In the genomic region with DNA sequence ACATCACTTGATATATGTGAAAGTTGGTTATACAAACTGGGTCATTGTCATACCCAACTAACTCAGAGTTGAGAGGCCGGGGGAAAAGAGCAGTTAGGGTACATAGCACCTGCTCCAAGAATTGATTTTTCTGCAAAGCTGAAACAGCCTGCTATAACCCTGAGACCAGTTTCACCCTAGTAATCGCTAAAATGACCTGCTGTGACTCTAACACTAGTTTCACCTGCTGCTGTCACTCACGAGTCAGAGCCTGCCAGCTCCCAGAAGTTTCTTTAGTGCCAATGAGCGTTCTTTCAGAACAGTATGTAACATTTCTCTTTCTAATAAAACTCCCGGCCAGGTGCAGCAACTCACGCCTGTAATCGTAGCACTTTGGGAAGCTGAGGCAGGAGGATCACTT, we compare ENCODE assay signal across 9 cellular contexts. TPM values are rescaled to one million over a fixed set of nuclear protein-coding genes. Genes with fewer than 3 reads are reported as not detected.
DNase-seq lines count a peak whose midpoint lies in the region; ATAC-seq and TF ChIP-seq lines count a peak whose summit lies in the region.
"Had no signal": no experiment of that assay in that cellular context is flagged by ENCODE, and none has a peak within 500 bp of the region (broad histone marks: within the 10 kb centered on the region; RNA-seq: fewer than 3 reads in every experiment).

No MANE protein-coding gene starts in this region.

- H3K4me1 Mint-ChIP-seq in natural killer cell treated with Interleukin-12 subunit alpha and Interleukin-12 subunit beta and Interleukin-15 and Interleukin-18, amount 100 ng/mL, for 72 hours (ENCODE audit: low read depth in 2 of 2) = peaks cover 37 to 39% of the 10 kb centered on the region in 2 donors
- H3K4me1 Mint-ChIP-seq in natural killer cell = peaks cover 14 to 16% of the 10 kb centered on the region in 2 donors
- peaks cover 57% of the 10 kb centered on the region for H3K4me1 Mint-ChIP-seq in activated CD8-positive, alpha-beta T cell treated with anti-CD3 and anti-CD28 coated beads for 36 hours (ENCODE audit: low read depth)

- peak in 1 of 2 donors; percentile 45 for ATAC-seq in natural killer cell treated with Interleukin-12 subunit alpha and Interleukin-12 subunit beta and Interleukin-15 and Interleukin-18, amount 100 ng/mL, for 72 hours
- no peak for ATAC-seq in natural killer cell
- peak; percentile 63 for ATAC-seq in HG02678 (IDR thresholded peaks at IDR 0.05; ENCODE audit: unreplicated experiment)
- ATAC-seq in activated CD8-positive, alpha-beta T cell treated with anti-CD3 and anti-CD28 coated beads for 36 hours = peak; percentile 45
- ATAC-seq in stimulated activated naive CD8-positive, alpha-beta T cell treated with anti-CD3 and anti-CD28 coated beads, Interleukin-15, Interleukin-2, amounts not matched to agents 100 U/mL and 50 U/mL, for 24 hours = peak; percentile 24
- ATAC-seq in upper lobe of right lung = no peak
- ATAC-seq: foreskin keratinocyte had no signal

- TF ChIP-seq CTCF in natural killer cell (IDR thresholded peaks at IDR 0.05) (no peak), upper lobe of right lung (IDR thresholded peaks at IDR 0.05) (no peak)
- no peak for TF ChIP-seq CTCF in activated CD8-positive, alpha-beta T cell treated with anti-CD3 and anti-CD28 coated beads for 36 hours (IDR thresholded peaks at IDR 0.05)

- H3K36me3 ChIP-seq in upper lobe of right lung = no peaks in the 10 kb centered on the region

- CTCF ChIA-PET in activated CD8-positive, alpha-beta T cell treated with anti-CD3 and anti-CD28 coated beads for 36 hours (lab: Charles Lee) = interaction anchor here (0.6 to 6.9 kb wide), 20 partner anchors 9 to 158 kb away, joined by 3 to 133 read pairs (median 5); no protein-coding TSS in a partner anchor

- peaks cover 3% of the 10 kb centered on the region for H3K9me3 Mint-ChIP-seq in natural killer cell treated with Interleukin-12 subunit alpha and Interleukin-12 subunit beta and Interleukin-15 and Interleukin-18, amount 100 ng/mL, for 72 hours
- H3K9me3 Mint-ChIP-seq in natural killer cell = no peaks in the 10 kb centered on the region
- peaks cover 9% of the 10 kb centered on the region for H3K9me3 Mint-ChIP-seq in activated CD8-positive, alpha-beta T cell treated with anti-CD3 and anti-CD28 coated beads for 36 hours

- DNase-seq in natural killer cell treated with Interleukin-12 subunit alpha and Interleukin-12 subunit beta and Interleukin-15 and Interleukin-18, amount 100 ng/mL, for 72 hours (ENCODE audit: low spot score) = no peak
- DNase-seq in natural killer cell (no peak), Ammon's horn (ENCODE audit: low spot score) (no peak), upper lobe of right lung (no peak), NCI-H2029 (lab: John Stamatoyannopoulos, UW) (no peak)
- DNase-seq in activated CD8-positive, alpha-beta T cell treated with anti-CD3 and anti-CD28 coated beads for 36 hours = peak; percentile 48
- DNase-seq in stimulated activated naive CD8-positive, alpha-beta T cell treated with anti-CD3 and anti-CD28 coated beads, Interleukin-15, Interleukin-2, amounts not matched to agents 100 U/mL and 50 U/mL, for 24 hours = peak; percentile 32
- DNase-seq: foreskin keratinocyte had no signal

- peaks cover 11% of the 10 kb centered on the region for H3K4me1 ChIP-seq in upper lobe of right lung
- H3K4me1 ChIP-seq: foreskin keratinocyte had no signal

- H3K27me3 ChIP-seq in upper lobe of right lung = no peaks in the 10 kb centered on the region
- H3K27me3 ChIP-seq: foreskin keratinocyte had no signal

- H3K4me3 ChIP-seq in upper lobe of right lung = no peak overlapping the region

- intact Hi-C loops in natural killer cell (cut with micrococcal nuclease) (no loop called here), upper lobe of right lung (cut with DNase I) (no loop called here)
- intact Hi-C loops in activated CD8-positive, alpha-beta T cell treated with anti-CD3 and anti-CD28 coated beads for 36 hours (cut with micrococcal nuclease) = loop anchor here (1.0 to 5.0 kb wide), 3 partner anchors 71 to 142 kb away; a partner anchor contains a TSS

- H3K27ac ChIP-seq in upper lobe of right lung = no peak overlapping the region
- H3K27ac ChIP-seq: foreskin keratinocyte had no signal

- POLR2A ChIA-PET in activated CD8-positive, alpha-beta T cell treated with anti-CD3 and anti-CD28 coated beads for 36 hours (lab: Charles Lee) = interaction anchor here (0.7 to 3.6 kb wide), 16 partner anchors 9 to 128 kb away, joined by 3 to 29 read pairs (median 4); a partner anchor contains a TSS

- peak overlapping the region; percentile 78 to 91 for H3K27ac Mint-ChIP-seq in natural killer cell treated with Interleukin-12 subunit alpha and Interleukin-12 subunit beta and Interleukin-15 and Interleukin-18, amount 100 ng/mL, for 72 hours
- no peak overlapping the region for H3K27ac Mint-ChIP-seq in natural killer cell
- H3K27ac Mint-ChIP-seq in activated CD8-positive, alpha-beta T cell treated with anti-CD3 and anti-CD28 coated beads for 36 hours = peak overlapping the region; percentile 84

- peaks cover 9% of the 10 kb centered on the region for H3K36me3 Mint-ChIP-seq in natural killer cell treated with Interleukin-12 subunit alpha and Interleukin-12 subunit beta and Interleukin-15 and Interleukin-18, amount 100 ng/mL, for 72 hours
- H3K36me3 Mint-ChIP-seq in natural killer cell = no peaks in the 10 kb centered on the region
- H3K36me3 Mint-ChIP-seq in activated CD8-positive, alpha-beta T cell treated with anti-CD3 and anti-CD28 coated beads for 36 hours (ENCODE audit: low read depth) = peaks cover 31% of the 10 kb centered on the region

- no peaks in the 10 kb centered on the region for H3K27me3 Mint-ChIP-seq in natural killer cell treated with Interleukin-12 subunit alpha and Interleukin-12 subunit beta and Interleukin-15 and Interleukin-18, amount 100 ng/mL, for 72 hours
- H3K27me3 Mint-ChIP-seq in natural killer cell (ENCODE audit: low read depth in 2 of 2) = no peaks in the 10 kb centered on the region
- H3K27me3 Mint-ChIP-seq in activated CD8-positive, alpha-beta T cell treated with anti-CD3 and anti-CD28 coated beads for 36 hours = no peaks in the 10 kb centered on the region

- H3K9me3 ChIP-seq in upper lobe of right lung = no peaks in the 10 kb centered on the region

- peak overlapping the region; percentile 70 for H3K4me3 Mint-ChIP-seq in natural killer cell treated with Interleukin-12 subunit alpha and Interleukin-12 subunit beta and Interleukin-15 and Interleukin-18, amount 100 ng/mL, for 72 hours
- no peak overlapping the region for H3K4me3 Mint-ChIP-seq in natural killer cell
- peak overlapping the region; percentile 54 for H3K4me3 Mint-ChIP-seq in activated CD8-positive, alpha-beta T cell treated with anti-CD3 and anti-CD28 coated beads for 36 hours

RNA-seq across cellular contexts. Expression of a gene that starts 28.0 kb away (rescaled TPM):
- 100 to 1,000 TPM; 238 to 389 TPM for total RNA-seq in natural killer cell treated with Interleukin-12 subunit alpha and Interleukin-12 subunit beta and Interleukin-15 and Interleukin-18, amount 100 ng/mL, for 72 hours
- total RNA-seq in natural killer cell (100 to 1,000 TPM; 323 to 538 (median 359) TPM), upper lobe of right lung (112 TPM)
- 100 to 1,000 TPM; 320 to 333 TPM for total RNA-seq in activated CD8-positive, alpha-beta T cell treated with anti-CD3 and anti-CD28 coated beads for 36 hours

RNA-seq across cellular contexts. Expression of a gene that starts 54.8 kb away (rescaled TPM):
- total RNA-seq in natural killer cell treated with Interleukin-12 subunit alpha and Interleukin-12 subunit beta and Interleukin-15 and Interleukin-18, amount 100 ng/mL, for 72 hours = 10 to 100 TPM; 16.4 to 23.1 TPM
- total RNA-seq in natural killer cell (1 to 10 TPM; 3.5 to 7.3 (median 5.7) TPM), upper lobe of right lung (10.6 TPM)
- total RNA-seq in activated CD8-positive, alpha-beta T cell treated with anti-CD3 and anti-CD28 coated beads for 36 hours = 10 to 100 TPM; 30.2 to 33.4 TPM

RNA-seq across cellular contexts. Expression of a gene that starts 57.3 kb away (rescaled TPM):
- total RNA-seq in natural killer cell treated with Interleukin-12 subunit alpha and Interleukin-12 subunit beta and Interleukin-15 and Interleukin-18, amount 100 ng/mL, for 72 hours = 10 to 100 TPM; 19.9 to 50.0 TPM
- 10 to 100 TPM in 2 of 3 donors, 1 to 10 TPM in 1; 4.0 to 12.4 (median 11.0) TPM for total RNA-seq in natural killer cell
- 10 to 100 TPM; 38.3 to 40.6 TPM for total RNA-seq in activated CD8-positive, alpha-beta T cell treated with anti-CD3 and anti-CD28 coated beads for 36 hours
- total RNA-seq in upper lobe of right lung = 14.7 TPM

Comparison
In these comparisons a context has a peak if more than half of its experiments do, and no peak if none do; other contexts are left out.
1. H3K27ac Mint-ChIP-seq: peak in natural killer cell treated with Interleukin-12 subunit alpha and Interleukin-12 subunit beta and Interleukin-15 and Interleukin-18, amount 100 ng/mL, for 72 hours (2 of 2) and activated CD8-positive, alpha-beta T cell treated with anti-CD3 and anti-CD28 coated beads for 36 hours (single experiment); none in natural killer cell (0 of 2).
2. ATAC-seq: peak in HG02678 (single experiment), activated CD8-positive, alpha-beta T cell treated with anti-CD3 and anti-CD28 coated beads for 36 hours (single experiment) and stimulated activated naive CD8-positive, alpha-beta T cell treated with anti-CD3 and anti-CD28 coated beads, Interleukin-15, Interleukin-2, amounts not matched to agents 100 U/mL and 50 U/mL, for 24 hours (single experiment); none in natural killer cell (0 of 3) and upper lobe of right lung (single experiment).
3. DNase-seq: peak in activated CD8-positive, alpha-beta T cell treated with anti-CD3 and anti-CD28 coated beads for 36 hours (single experiment) and stimulated activated naive CD8-positive, alpha-beta T cell treated with anti-CD3 and anti-CD28 coated beads, Interleukin-15, Interleukin-2, amounts not matched to agents 100 U/mL and 50 U/mL, for 24 hours (single experiment); none in natural killer cell treated with Interleukin-12 subunit alpha and Interleukin-12 subunit beta and Interleukin-15 and Interleukin-18, amount 100 ng/mL, for 72 hours (single experiment), natural killer cell (single experiment), Ammon's horn (single experiment), upper lobe of right lung (single experiment) and NCI-H2029 (single experiment).